ENCODE assay signal across 13 cellular contexts in the genomic region with DNA sequence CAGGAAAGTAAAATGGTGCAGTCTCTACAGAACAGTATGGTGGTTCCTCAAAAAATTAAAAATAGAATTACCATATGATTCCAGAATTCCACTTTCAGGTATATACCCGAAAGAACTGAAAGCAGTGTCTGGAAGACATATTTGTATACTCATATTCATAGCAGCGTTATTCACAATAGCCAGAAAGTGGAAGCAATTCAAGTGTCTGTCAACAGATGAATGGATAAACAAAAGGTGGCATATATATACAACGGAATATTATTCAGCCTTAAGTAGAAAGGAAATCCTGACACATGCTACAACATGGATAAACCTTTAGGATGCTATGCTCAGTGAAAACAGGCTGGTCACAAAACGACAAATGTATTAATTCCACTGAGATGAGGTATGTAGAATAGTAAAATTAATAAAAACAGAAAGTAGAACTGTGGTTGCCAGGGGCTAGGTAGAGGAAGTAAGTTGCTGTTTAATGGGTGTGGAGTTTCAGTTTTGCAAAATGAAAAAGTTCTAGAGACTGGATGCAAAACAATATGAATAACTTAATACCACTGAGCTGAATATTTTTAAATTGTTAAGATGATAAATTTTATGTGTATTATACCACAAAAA. TPM values are rescaled to one million over a fixed set of nuclear protein-coding genes. Genes with fewer than 3 reads are reported as not detected.
A peak's percentile ranks its signal among the peaks of the same experiment; 100 is the strongest.
DNase-seq lines count a peak whose midpoint lies in the region; ATAC-seq lines count a peak whose summit lies in the region.
"Had no signal": no experiment of that assay in that cellular context is flagged by ENCODE, and none has a peak within 500 bp of the region (broad histone marks: within the 10 kb centered on the region; RNA-seq: fewer than 3 reads in every experiment).

No MANE protein-coding gene starts in this region.

- H3K79me1 ChIP-seq in mesenchymal stem cell (replicated peaks; ENCODE audit: low read length, poor library complexity, severe bottlenecking): no peaks in the 10 kb centered on the region

- no peak overlapping the region for H3K4ac ChIP-seq in mesenchymal stem cell (ENCODE audit: low read depth in 1 of 2, low read length in 2 of 2)

- peaks cover 13 to 68% of the 10 kb centered on the region in 2 experiments for H3K36me3 ChIP-seq in mesenchymal stem cell (ENCODE audit: control insufficient read depth in 1 of 2, insufficient read depth in 2 of 2, low read depth in 1 of 2, low read length in 2 of 2)
- peaks cover 48% of the 10 kb centered on the region; the same call in 1 of the 2 replicates for H3K36me3 ChIP-seq in GM23248 (ENCODE audit: low read depth)
- H3K36me3 ChIP-seq: uterus had no signal

- no peaks in the 10 kb centered on the region for H3K4me1 ChIP-seq in mesenchymal stem cell (ENCODE audit: control insufficient read depth, insufficient read depth, low read depth, low read length)
- no peaks in the 10 kb centered on the region for H3K4me1 ChIP-seq in GM23248 (ENCODE audit: insufficient read depth)
- H3K4me1 ChIP-seq: uterus had no signal

- no peak overlapping the region for H2BK15ac ChIP-seq in mesenchymal stem cell (ENCODE audit: low read depth, poor library complexity, severe bottlenecking)

- H3K18ac ChIP-seq in mesenchymal stem cell (ENCODE audit: low read depth in 1 of 2, low read length in 2 of 2): no peak overlapping the region

- 89% methylated on average over 2 of the region's 4 CpGs for WGBS in mesenchymal stem cell
- 75 to 79% methylated on average over 4 of the region's 4 CpGs for WGBS in GM23248 (ENCODE audit: low coverage in 1 of 2, low lambda C conversion rate in 2 of 2, missing lambda C conversion rate in 2 of 2), 2 experiments

- H3K27ac ChIP-seq in mesenchymal stem cell (ENCODE audit: low read length, poor library complexity, severe bottlenecking) (no peak overlapping the region), GM23248 (no peak overlapping the region)
- H3K27ac ChIP-seq: C4-2B, uterus had no signal

- no peaks in the 10 kb centered on the region for H3K9me2 ChIP-seq in GM23248 (ENCODE audit: insufficient read depth)

- H2BK120ac ChIP-seq in mesenchymal stem cell (ENCODE audit: low read depth, low read length): no peak overlapping the region

- H3K4me2 ChIP-seq in mesenchymal stem cell (ENCODE audit: low read length, poor library complexity, severe bottlenecking) (no peak overlapping the region), GM23248 (ENCODE audit: unreplicated experiment) (no peak overlapping the region)

- no peak overlapping the region for H2AK5ac ChIP-seq in mesenchymal stem cell (ENCODE audit: low read length, severe bottlenecking)

- H3K9me3 ChIP-seq in mesenchymal stem cell (ENCODE audit: control insufficient read depth, low read length) (no peaks in the 10 kb centered on the region), GM23248 (ENCODE audit: low read depth) (no peaks in the 10 kb centered on the region)
- H3K9me3 ChIP-seq: uterus had no signal

- in situ Hi-C loops in GM23248 (cut with MboI): no loop called here

- H3K4me3 ChIP-seq in mesenchymal stem cell (ENCODE audit: insufficient read depth in 1 of 2, low read depth in 1 of 2, low read length in 2 of 2) (no peak overlapping the region), GM23248 (no peak overlapping the region)
- H3K4me3 ChIP-seq: uterus had no signal

- no peak overlapping the region for H2BK5ac ChIP-seq in mesenchymal stem cell (ENCODE audit: low read depth, low read length, poor library complexity, severe bottlenecking)

- no peak overlapping the region for H2AFZ ChIP-seq in mesenchymal stem cell (ENCODE audit: low read depth, low read length)
- H2AFZ ChIP-seq in GM23248: no peak overlapping the region

- H3K14ac ChIP-seq in mesenchymal stem cell (ENCODE audit: low read length in 2 of 2): no peak overlapping the region

- no peaks in the 10 kb centered on the region for H3F3A ChIP-seq in GM23248 (ENCODE audit: insufficient read depth)

- peak; percentile 89 for ATAC-seq in GM19023 (IDR thresholded peaks at IDR 0.05; ENCODE audit: unreplicated experiment)
- ATAC-seq in HG02852 (IDR thresholded peaks at IDR 0.05; ENCODE audit: unreplicated experiment): peak; percentile 91

- DNase-seq in CD1c-positive myeloid dendritic cell (ENCODE audit: extremely low spot score): peak; percentile 52
- peak; percentile 26 for DNase-seq in NAMALWA (ENCODE audit: low spot score)
- no peak for DNase-seq in amniotic stem cell (lab: John Stamatoyannopoulos, UW)
- no peak for DNase-seq in mesenchymal stem cell
- DNase-seq in NCI-H748 (lab: John Stamatoyannopoulos, UW; ENCODE audit: unreplicated experiment): no peak
- no peak for DNase-seq in GM23248
- DNase-seq: NCI-H524, uterus had no signal

- no peak overlapping the region for H4K91ac ChIP-seq in mesenchymal stem cell (ENCODE audit: low read length)

- no peak overlapping the region for H2BK12ac ChIP-seq in mesenchymal stem cell (ENCODE audit: low read length in 2 of 2)

- H3K79me2 ChIP-seq in GM23248 (ENCODE audit: insufficient read depth): no peaks in the 10 kb centered on the region

- H3K27me3 ChIP-seq in mesenchymal stem cell (ENCODE audit: control insufficient read depth in 1 of 2, insufficient read depth in 1 of 2, low read length in 2 of 2) (no peaks in the 10 kb centered on the region), GM23248 (replicated peaks; ENCODE audit: insufficient read depth) (no peaks in the 10 kb centered on the region)
- H3K27me3 ChIP-seq: uterus had no signal

- H3K9ac ChIP-seq in mesenchymal stem cell (ENCODE audit: low read length): no peak overlapping the region
- no peak overlapping the region for H3K9ac ChIP-seq in GM23248

- H4K20me1 ChIP-seq in GM23248 (ENCODE audit: insufficient read depth): no peaks in the 10 kb centered on the region

- no peak overlapping the region for H4K8ac ChIP-seq in mesenchymal stem cell (ENCODE audit: low read length)

- H3K23ac ChIP-seq in mesenchymal stem cell (ENCODE audit: low read length in 2 of 2): no peak overlapping the region

RNA-seq across cellular contexts. Expression of gene SAA1, which starts 14.5 kb away (rescaled TPM):
- polyA plus RNA-seq in mesenchymal stem cell (2013, experiment 1 of 2): 1.1 TPM
- polyA plus RNA-seq in mesenchymal stem cell (2013, experiment 2 of 2): 0.97 TPM
- not detected in 2 replicates for total RNA-seq in GM23248 (2014; rRNA removed; shearing (Covaris generic))
- not detected in 2 replicates for polyA plus RNA-seq in GM23248 (2016; fragmentation: Nextera tagmentation; extraction: Ambion mirVana)
- total RNA-seq: dermis microvascular lymphatic vessel endothelial cell had no signal

RNA-seq across cellular contexts. Expression of gene SAA2, which starts 32.1 kb away (rescaled TPM):
- 0.29 TPM for polyA plus RNA-seq in mesenchymal stem cell (2013, experiment 1 of 2)
- 0.12 TPM for polyA plus RNA-seq in mesenchymal stem cell (2013, experiment 2 of 2)
- total RNA-seq in GM23248 (2014; rRNA removed; shearing (Covaris generic)): not detected in 2 replicates
- polyA plus RNA-seq in GM23248 (2016; fragmentation: Nextera tagmentation; extraction: Ambion mirVana): not detected in 2 replicates
- total RNA-seq: dermis microvascular lymphatic vessel endothelial cell had no signal

RNA-seq across cellular contexts. Expression of gene HPS5, which starts 41.4 kb away (rescaled TPM):
- polyA plus RNA-seq in mesenchymal stem cell (2013, experiment 1 of 2): 7.2 TPM
- 7.4 TPM for polyA plus RNA-seq in mesenchymal stem cell (2013, experiment 2 of 2)
- 34.7 and 34.9 TPM in 2 replicates for total RNA-seq in GM23248 (2014; rRNA removed; shearing (Covaris generic))
- 20.2 and 20.4 TPM in 2 replicates for polyA plus RNA-seq in GM23248 (2016; fragmentation: Nextera tagmentation; extraction: Ambion mirVana)

RNA-seq across cellular contexts. Expression of gene GTF2H1, which starts 41.8 kb away (rescaled TPM):
- 37.9 TPM for polyA plus RNA-seq in mesenchymal stem cell (2013, experiment 1 of 2)
- 39.5 TPM for polyA plus RNA-seq in mesenchymal stem cell (2013, experiment 2 of 2)
- total RNA-seq in GM23248 (2014; rRNA removed; shearing (Covaris generic)): 77.4 and 89.8 TPM in 2 replicates
- polyA plus RNA-seq in GM23248 (2016; fragmentation: Nextera tagmentation; extraction: Ambion mirVana): 58.7 and 61.6 TPM in 2 replicates

RNA-seq across cellular contexts. Expression of gene SAA4, which starts 43.9 kb away (rescaled TPM):
- polyA plus RNA-seq in mesenchymal stem cell (2013, experiment 1 of 2): not detected
- not detected for polyA plus RNA-seq in mesenchymal stem cell (2013, experiment 2 of 2)
- total RNA-seq in GM23248 (2014; rRNA removed; shearing (Covaris generic)): not detected in 2 replicates
- not detected in 2 replicates for polyA plus RNA-seq in GM23248 (2016; fragmentation: Nextera tagmentation; extraction: Ambion mirVana)
- total RNA-seq: dermis microvascular lymphatic vessel endothelial cell, uterus had no signal
- polyA plus RNA-seq: keratinocyte had no signal

Comparison
In these comparisons a context has a peak if more than half of its experiments do, and no peak if none do; other contexts are left out.
1. DNase-seq: peak in CD1c-positive myeloid dendritic cell (single experiment) and NAMALWA (single experiment); none in amniotic stem cell (single experiment), mesenchymal stem cell (single experiment), NCI-H748 (single experiment) and GM23248 (single experiment).